In genomic region chr2:157777425-157777824, GRCh38 we compare ENCODE assay signal across 9 cellular contexts.
DNase-seq lines count a peak whose midpoint lies in the region; ATAC-seq and TF ChIP-seq lines count a peak whose summit lies in the region.
"Had no signal": no experiment of that assay in that cellular context is flagged by ENCODE, and none has a peak within 500 bp of the region (broad histone marks: within the 10 kb centered on the region; RNA-seq: fewer than 3 reads in every experiment).

No MANE protein-coding gene starts in this region.

- peak; percentile 85 for TF ChIP-seq CTCF in endodermal cell (conservative IDR thresholded peaks at IDR 0.05)
- peak; percentile 58 for TF ChIP-seq CTCF in neural cell (IDR thresholded peaks at IDR 0.05; ENCODE audit: poor library complexity, severe bottlenecking)

- H3K4me1 ChIP-seq in endodermal cell (ENCODE audit: control insufficient read depth, insufficient read depth, low read length): peaks cover 4% of the 10 kb centered on the region

- no peak overlapping the region for H3K4me2 ChIP-seq in neural cell (ENCODE audit: low read length)

- H3K27ac Mint-ChIP-seq in activated CD4-positive, alpha-beta T cell treated with anti-CD3 and anti-CD28 coated beads, Interleukin-2, amount 10 ng/mL, durations not matched to agents 7 days and 5 days: no peak overlapping the region
- H3K27ac Mint-ChIP-seq in endodermal cell: no peak overlapping the region
- H3K27ac Mint-ChIP-seq: dendritic cell treated with granulocyte-macrophage colony-stimulating factor and Interleukin-4, amounts not matched to agents 40 ng/mL and 50 ng/mL, for 4 days had no signal

- H3K4me3 Mint-ChIP-seq in activated CD4-positive, alpha-beta T cell treated with anti-CD3 and anti-CD28 coated beads, Interleukin-2, amount 10 ng/mL, durations not matched to agents 7 days and 5 days: no peak overlapping the region
- H3K4me3 Mint-ChIP-seq in endodermal cell: no peak overlapping the region
- H3K4me3 Mint-ChIP-seq: dendritic cell treated with granulocyte-macrophage colony-stimulating factor and Interleukin-4, amounts not matched to agents 40 ng/mL and 50 ng/mL, for 4 days had no signal

- TF ChIP-seq RAD21 in neural cell (conservative IDR thresholded peaks at IDR 0.05): peak; percentile 65

- no peaks in the 10 kb centered on the region for H3K9me2 ChIP-seq in neural cell (ENCODE audit: insufficient read depth, low read length)

- POLR2A ChIA-PET in activated CD4-positive, alpha-beta T cell treated with anti-CD3 and anti-CD28 coated beads, Interleukin-2, amount 10 ng/mL, durations not matched to agents 7 days and 5 days (lab: Charles Lee): no interaction called here

- CTCF ChIA-PET in activated CD4-positive, alpha-beta T cell treated with anti-CD3 and anti-CD28 coated beads, Interleukin-2, amount 10 ng/mL, durations not matched to agents 7 days and 5 days (lab: Charles Lee): interaction anchor here (0.7 kb wide), 1 partner anchor 29 kb away, joined by 3 read pairs; no protein-coding TSS in a partner anchor

- H3K36me3 Mint-ChIP-seq in activated CD4-positive, alpha-beta T cell treated with anti-CD3 and anti-CD28 coated beads, Interleukin-2, amount 10 ng/mL, durations not matched to agents 7 days and 5 days (ENCODE audit: low read depth): peaks cover 50% of the 10 kb centered on the region
- peaks cover 35% of the 10 kb centered on the region for H3K36me3 Mint-ChIP-seq in endodermal cell (ENCODE audit: low read depth)

- ATAC-seq in HG03460 (IDR thresholded peaks at IDR 0.05; ENCODE audit: unreplicated experiment) (no peak), GM19395 (IDR thresholded peaks at IDR 0.05; ENCODE audit: unreplicated experiment) (no peak)

- no peak overlapping the region for H3K9ac ChIP-seq in endodermal cell (ENCODE audit: extremely low read depth, low read length, poor library complexity, severe bottlenecking)
- no peak overlapping the region for H3K9ac ChIP-seq in neural cell (ENCODE audit: low read length)

- TF ChIP-seq EP300 in neural cell (conservative IDR thresholded peaks at IDR 0.05; ENCODE audit: poor library complexity, severe bottlenecking): no peak

- H3K9me3 ChIP-seq in endodermal cell (ENCODE audit: control insufficient read depth, low read length) (no peaks in the 10 kb centered on the region), neural cell (ENCODE audit: low read length) (no peaks in the 10 kb centered on the region)

- H3K79me2 ChIP-seq in neural cell (replicated peaks; ENCODE audit: insufficient read depth, low read length): no peaks in the 10 kb centered on the region

- peaks cover 10% of the 10 kb centered on the region for H3K4me1 Mint-ChIP-seq in activated CD4-positive, alpha-beta T cell treated with anti-CD3 and anti-CD28 coated beads, Interleukin-2, amount 10 ng/mL, durations not matched to agents 7 days and 5 days
- peaks cover 13% of the 10 kb centered on the region for H3K4me1 Mint-ChIP-seq in endodermal cell

- H3F3A ChIP-seq in neural cell (ENCODE audit: insufficient read depth, low read length, poor library complexity, severe bottlenecking): no peaks in the 10 kb centered on the region

- H3K9me3 Mint-ChIP-seq in activated CD4-positive, alpha-beta T cell treated with anti-CD3 and anti-CD28 coated beads, Interleukin-2, amount 10 ng/mL, durations not matched to agents 7 days and 5 days: no peaks in the 10 kb centered on the region
- no peaks in the 10 kb centered on the region for H3K9me3 Mint-ChIP-seq in endodermal cell
- H3K9me3 Mint-ChIP-seq: dendritic cell treated with granulocyte-macrophage colony-stimulating factor and Interleukin-4, amounts not matched to agents 40 ng/mL and 50 ng/mL, for 4 days had no signal

- WGBS in endodermal cell (ENCODE audit: insufficient coverage in 1 of 2, insufficient read length in 1 of 2), 2 experiments: 86 to 100% methylated on average over 2 to 4 of the region's 4 CpGs

- H3K27me3 ChIP-seq in endodermal cell (ENCODE audit: control insufficient read depth, insufficient read depth, low read length, poor library complexity, severe bottlenecking) (no peaks in the 10 kb centered on the region), neural cell (ENCODE audit: insufficient read depth, low read depth, low read length) (no peaks in the 10 kb centered on the region)

- H3K27me3 Mint-ChIP-seq in activated CD4-positive, alpha-beta T cell treated with anti-CD3 and anti-CD28 coated beads, Interleukin-2, amount 10 ng/mL, durations not matched to agents 7 days and 5 days: no peaks in the 10 kb centered on the region
- H3K27me3 Mint-ChIP-seq in endodermal cell (ENCODE audit: insufficient read depth): no peaks in the 10 kb centered on the region
- H3K27me3 Mint-ChIP-seq: dendritic cell treated with granulocyte-macrophage colony-stimulating factor and Interleukin-4, amounts not matched to agents 40 ng/mL and 50 ng/mL, for 4 days had no signal

- H2AFZ ChIP-seq in neural cell (ENCODE audit: low read depth, low read length): no peak overlapping the region

- DNase-seq in NCI-H510A treated with DMSO at 0.1 percent for 48 hours (lab: John Stamatoyannopoulos, UW): peak; percentile 9
- no peak for DNase-seq in NCI-H510A (lab: John Stamatoyannopoulos, UW)
- DNase-seq in NCI-H1092 (lab: John Stamatoyannopoulos, UW): peak; percentile 8
- peak; percentile 70 for DNase-seq in activated CD4-positive, alpha-beta T cell treated with anti-CD3 and anti-CD28 coated beads, Interleukin-2, amount 10 ng/mL, durations not matched to agents 7 days and 5 days
- DNase-seq in endodermal cell: peak; percentile 75

- no peak overlapping the region for H3K4me3 ChIP-seq in endodermal cell (ENCODE audit: low read length)
- no peak overlapping the region for H3K4me3 ChIP-seq in neural cell (ENCODE audit: low read length)

- H3K27ac ChIP-seq in endodermal cell (ENCODE audit: low read depth, low read length): no peak overlapping the region
- no peak overlapping the region for H3K27ac ChIP-seq in neural cell (ENCODE audit: low read length)

- no peaks in the 10 kb centered on the region for H4K20me1 ChIP-seq in neural cell (ENCODE audit: insufficient read depth)

- H3K36me3 ChIP-seq in endodermal cell (ENCODE audit: control insufficient read depth, insufficient read depth, low read length) (peaks cover 59% of the 10 kb centered on the region), neural cell (ENCODE audit: insufficient read depth, low read length) (no peaks in the 10 kb centered on the region)

TF ChIP-seq in neural cell, 6 proteins besides CTCF, POLR2A, EP300 and RAD21:
- peak; percentile 63 for TF ChIP-seq SMC3 (conservative IDR thresholded peaks at IDR 0.05; ENCODE audit: poor library complexity)
- TF ChIP-seq TAF1 (IDR thresholded peaks at IDR 0.05; ENCODE audit: low read depth): no peak
- TF ChIP-seq EZH2 (IDR thresholded peaks at IDR 0.05; ENCODE audit: borderline replicate concordance, insufficient read depth, low read length, poor library complexity, severe bottlenecking): no peak
- TF ChIP-seq POLR2AphosphoS5 (IDR thresholded peaks at IDR 0.05): no peak
- no peak for TF ChIP-seq MXI1 (conservative IDR thresholded peaks at IDR 0.05; ENCODE audit: poor library complexity, severe bottlenecking)
- TF ChIP-seq REST (IDR thresholded peaks at IDR 0.05; ENCODE audit: borderline replicate concordance): no peak
TF ChIP-seq in neural cell: peak in this region for 1.
